Comparison of ENCODE assay signal across 31 cellular contexts in the genomic region with DNA sequence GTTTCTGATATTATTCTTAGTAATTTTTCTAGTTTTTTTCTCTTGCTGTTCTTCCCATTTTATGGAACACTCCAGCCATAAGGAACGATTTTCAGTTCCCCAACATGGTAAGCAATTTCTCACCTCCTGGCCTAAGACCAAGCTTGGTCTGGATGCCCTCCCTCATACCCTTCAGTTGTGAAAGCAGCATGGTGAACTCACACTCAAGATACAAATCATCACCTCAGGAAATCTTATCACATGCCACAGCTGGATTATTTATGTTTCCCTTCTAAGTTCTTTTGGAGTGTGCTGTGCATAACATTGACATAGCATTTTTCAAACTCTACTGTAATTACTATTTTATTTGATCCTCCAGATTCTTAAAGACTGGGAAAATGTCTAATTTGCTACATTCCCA.
"Had no signal": no experiment of that assay in that cellular context is flagged by ENCODE, and none has a peak within 500 bp of the region (broad histone marks: within the 10 kb centered on the region; RNA-seq: fewer than 3 reads in every experiment).

No MANE protein-coding gene starts in this region.

- H3K4me1 ChIP-seq: left lung, lower lobe of right lung, neural progenitor cell, parathyroid adenoma, psoas muscle, right atrium auricular region, right lobe of liver, suprapubic skin, tibial artery, upper lobe of right lung had no signal

- H3K4me1 Mint-ChIP-seq: immature natural killer cell; naive thymus-derived CD4-positive, alpha-beta T cell; neural progenitor cell; stimulated activated naive B cell treated with anti-CD40 and anti-IgM and Interleukin-4, amounts not matched to agents 10 μg/mL and 1 μg/mL and 100 μg/mL, for 72 hours had no signal

- H3K9me3 ChIP-seq: left lung, lower lobe of right lung, mucosa of descending colon, neutrophil, psoas muscle, right atrium auricular region, right lobe of liver, suprapubic skin, thoracic aorta, upper lobe of right lung had no signal

- H3K9ac ChIP-seq: neural progenitor cell, parathyroid adenoma had no signal

- H3K4me3 Mint-ChIP-seq: immature natural killer cell; naive thymus-derived CD4-positive, alpha-beta T cell; natural killer cell treated with Interleukin-12 subunit alpha and Interleukin-12 subunit beta and Interleukin-15 and Interleukin-18, amount 100 ng/mL, for 72 hours; neural progenitor cell; stimulated activated naive B cell treated with anti-CD40 and anti-IgM and Interleukin-4, amounts not matched to agents 10 μg/mL and 1 μg/mL and 100 μg/mL, for 72 hours; stimulated activated naive CD8-positive, alpha-beta T cell treated with anti-CD3 and anti-CD28 coated beads, Interleukin-15, Interleukin-2, amounts not matched to agents 100 ng/mL and 50 ng/mL, for 24 hours had no signal

- H3K4me3 ChIP-seq: left lung, lower lobe of right lung, mucosa of descending colon, neural progenitor cell, psoas muscle, right atrium auricular region, right lobe of liver, skin epidermis, suprapubic skin, thoracic aorta, tibial artery, upper lobe of right lung had no signal

- H3K36me3 Mint-ChIP-seq: immature natural killer cell; naive thymus-derived CD4-positive, alpha-beta T cell; neural progenitor cell; stimulated activated naive B cell treated with anti-CD40 and anti-IgM and Interleukin-4, amounts not matched to agents 10 μg/mL and 1 μg/mL and 100 μg/mL, for 72 hours had no signal

- H3K36me3 ChIP-seq: left lung, lower lobe of right lung, neural progenitor cell, neutrophil, right atrium auricular region, right lobe of liver, suprapubic skin, thoracic aorta, tibial artery, upper lobe of right lung had no signal

- H3K27ac Mint-ChIP-seq: immature natural killer cell; naive thymus-derived CD4-positive, alpha-beta T cell; natural killer cell treated with Interleukin-12 subunit alpha and Interleukin-12 subunit beta and Interleukin-15 and Interleukin-18, amount 100 ng/mL, for 72 hours; neural progenitor cell; stimulated activated naive B cell treated with anti-CD40 and anti-IgM and Interleukin-4, amounts not matched to agents 10 μg/mL and 1 μg/mL and 100 μg/mL, for 72 hours; stimulated activated naive CD8-positive, alpha-beta T cell treated with anti-CD3 and anti-CD28 coated beads, Interleukin-15, Interleukin-2, amounts not matched to agents 100 ng/mL and 50 ng/mL, for 24 hours had no signal

- H3K27me3 ChIP-seq: left lung, neural progenitor cell, neutrophil, right atrium auricular region, right lobe of liver, suprapubic skin, tibial artery, upper lobe of right lung had no signal

- H3K27me3 Mint-ChIP-seq: naive thymus-derived CD4-positive, alpha-beta T cell; natural killer cell treated with Interleukin-12 subunit alpha and Interleukin-12 subunit beta and Interleukin-15 and Interleukin-18, amount 100 ng/mL, for 72 hours; stimulated activated naive B cell treated with anti-CD40 and anti-IgM and Interleukin-4, amounts not matched to agents 10 μg/mL and 1 μg/mL and 100 μg/mL, for 72 hours; stimulated activated naive CD8-positive, alpha-beta T cell treated with anti-CD3 and anti-CD28 coated beads, Interleukin-15, Interleukin-2, amounts not matched to agents 100 ng/mL and 50 ng/mL, for 24 hours had no signal

- H3K9me3 Mint-ChIP-seq: neural progenitor cell had no signal

- H3K27ac ChIP-seq: left lung, lower lobe of right lung, neural progenitor cell, neutrophil, parathyroid adenoma, psoas muscle, right atrium auricular region, right lobe of liver, skin epidermis, suprapubic skin, thoracic aorta, tibial artery, upper lobe of right lung had no signal

- DNase-seq: hypothalamus; immature natural killer cell; kidney; left colon; left lung; lower lobe of right lung; mammary epithelial cell; mesendoderm; midbrain; mucosa of descending colon; naive thymus-derived CD4-positive, alpha-beta T cell; occipital lobe; psoas muscle; right lobe of liver; stimulated activated CD4-positive, alpha-beta T cell treated with anti-CD3 and anti-CD28 coated beads, Interleukin-12 subunit alpha, Interleukin-12 subunit beta, amount 100 ng/mL, for 4 hours; stimulated activated CD4-positive, alpha-beta T cell treated with anti-CD3 and anti-CD28 coated beads, Interleukin-15, amount 100 ng/mL, for 24 hours; stimulated activated CD4-positive, alpha-beta T cell treated with anti-CD3 and anti-CD28 coated beads, Interleukin-2, amount 100 ng/mL, for 24 hours; stimulated activated CD4-positive, alpha-beta T cell treated with anti-CD3 and anti-CD28 coated beads, Interleukin-4, amount 100 ng/mL, for 1 hour; stimulated activated naive B cell treated with anti-CD40 and anti-IgM and Interleukin-4, amounts not matched to agents 10 μg/mL and 1 μg/mL and 100 μg/mL, for 72 hours; tibial artery; trophoblast cell; upper lobe of right lung had no signal

- ATAC-seq: left colon; left lung; lower lobe of right lung; mucosa of descending colon; naive thymus-derived CD4-positive, alpha-beta T cell; natural killer cell treated with Interleukin-12 subunit alpha and Interleukin-12 subunit beta and Interleukin-15 and Interleukin-18, amount 100 ng/mL, for 72 hours; psoas muscle; right lobe of liver; stimulated activated naive B cell treated with anti-CD40 and anti-IgM and Interleukin-4, amounts not matched to agents 10 μg/mL and 1 μg/mL and 100 μg/mL, for 72 hours; upper lobe of right lung had no signal

- H3K4me2 ChIP-seq: neural progenitor cell had no signal

- H2AFZ ChIP-seq: neural progenitor cell, parathyroid adenoma had no signal
